In the genomic region with DNA sequence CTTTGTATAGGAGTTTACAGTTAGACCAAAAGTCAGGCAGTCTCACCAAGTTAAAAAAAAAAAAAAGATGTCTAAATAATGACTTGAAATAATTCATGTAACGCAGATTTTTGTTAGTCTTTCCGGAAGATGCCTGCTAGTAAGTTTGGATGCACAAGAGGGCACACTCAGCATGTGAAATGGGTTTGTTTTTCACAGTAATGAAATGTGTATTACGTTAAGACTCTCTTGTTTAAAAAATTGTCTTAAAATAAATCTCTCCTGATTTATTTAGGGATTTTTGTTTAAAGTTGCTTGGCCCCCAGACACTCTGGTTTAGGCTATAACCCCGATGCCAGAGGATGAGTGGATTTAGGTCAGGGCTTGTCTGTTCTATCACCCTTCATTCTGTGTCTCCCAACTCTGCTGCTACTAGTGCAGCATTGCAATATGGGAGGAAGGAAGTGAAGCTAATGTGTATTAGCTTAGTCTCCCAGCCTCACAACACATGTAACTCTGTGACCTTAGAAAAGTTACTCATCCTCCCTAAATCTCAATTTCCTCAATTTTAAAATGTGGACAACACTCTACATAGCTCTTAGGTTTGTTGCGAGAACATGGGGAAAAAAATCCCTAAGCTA, we compare ENCODE assay signal across 13 cellular contexts. TPM values are rescaled to one million over a fixed set of nuclear protein-coding genes. Genes with fewer than 3 reads are reported as not detected.
DNase-seq lines count a peak whose midpoint lies in the region; ATAC-seq and TF ChIP-seq lines count a peak whose summit lies in the region.
"Had no signal": no experiment of that assay in that cellular context is flagged by ENCODE, and none has a peak within 500 bp of the region (broad histone marks: within the 10 kb centered on the region; RNA-seq: fewer than 3 reads in every experiment).

No MANE protein-coding gene starts in this region.

- peak; percentile 79 for ATAC-seq in SK-N-SH treated with all-trans-retinoic acid at 6 μM for 48 hours
- ATAC-seq in GM21447 (IDR thresholded peaks at IDR 0.05; ENCODE audit: unreplicated experiment), result no peak
- ATAC-seq in HG03460 (IDR thresholded peaks at IDR 0.05; ENCODE audit: unreplicated experiment), result no peak
- ATAC-seq: A549 had no signal

- peak; percentile 61 for TF ChIP-seq CTCF in fibroblast of the aortic adventitia (IDR thresholded peaks at IDR 0.05; ENCODE audit: insufficient read depth, low read length)

- H3K4me3 ChIP-seq in fibroblast of the aortic adventitia (ENCODE audit: low read depth, low read length), result no peak overlapping the region
- H3K4me3 ChIP-seq: A549, thoracic aorta had no signal

- DNase-seq in NCI-H1417 (lab: John Stamatoyannopoulos, UW) (peak in 2 of 3 experiments; percentile 1 to 15), NCI-H1417 treated with DMSO at 0.1 percent for 48 hours (lab: John Stamatoyannopoulos, UW) (no peak), fibroblast of the aortic adventitia (ENCODE audit: low read depth) (peak; percentile 77), smooth muscle cell of the brain vasculature (ENCODE audit: low read depth, low spot score) (peak; percentile 10), NCI-H2107 (lab: John Stamatoyannopoulos, UW) (no peak)
- DNase-seq: activated effector memory CD4-positive, alpha-beta T cell treated with anti-CD3 and anti-CD28 coated beads, Interleukin-2, amount 50 U/mL, for 16 hours; NCI-H774; stimulated activated CD4-positive, alpha-beta T cell treated with anti-CD3 and anti-CD28 coated beads, Interleukin-2, amount 100 ng/mL, for 24 hours had no signal

TF ChIP-seq in SK-N-SH treated with all-trans-retinoic acid at 6 μM for 48 hours, 23 proteins besides CTCF, POLR2A, EP300 and RAD21:
- TF ChIP-seq, protein P1, sequence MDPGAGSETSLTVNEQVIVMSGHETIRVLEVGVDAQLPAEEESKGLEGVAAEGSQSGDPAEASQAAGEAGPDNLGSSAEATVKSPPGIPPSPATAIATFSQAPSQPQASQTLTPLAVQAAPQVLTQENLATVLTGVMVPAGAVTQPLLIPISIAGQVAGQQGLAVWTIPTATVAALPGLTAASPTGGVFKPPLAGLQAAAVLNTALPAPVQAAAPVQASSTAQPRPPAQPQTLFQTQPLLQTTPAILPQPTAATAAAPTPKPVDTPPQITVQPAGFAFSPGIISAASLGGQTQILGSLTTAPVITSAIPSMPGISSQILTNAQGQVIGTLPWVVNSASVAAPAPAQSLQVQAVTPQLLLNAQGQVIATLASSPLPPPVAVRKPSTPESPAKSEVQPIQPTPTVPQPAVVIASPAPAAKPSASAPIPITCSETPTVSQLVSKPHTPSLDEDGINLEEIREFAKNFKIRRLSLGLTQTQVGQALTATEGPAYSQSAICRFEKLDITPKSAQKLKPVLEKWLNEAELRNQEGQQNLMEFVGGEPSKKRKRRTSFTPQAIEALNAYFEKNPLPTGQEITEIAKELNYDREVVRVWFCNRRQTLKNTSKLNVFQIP (CRISPR knock-in tag; IDR thresholded peaks at IDR 0.05; ENCODE audit: borderline replicate concordance, low read depth), result no peak
- TF ChIP-seq CSDC2 (CRISPR knock-in tag; IDR thresholded peaks at IDR 0.05), result no peak
- TF ChIP-seq ZC3H10 (CRISPR knock-in tag; IDR thresholded peaks at IDR 0.05), result no peak

RNA-seq across cellular contexts. Expression of a gene that starts 25.7 kb away (rescaled TPM):
- 2.4 and 7.6 TPM in 2 replicates for total RNA-seq in fibroblast of the aortic adventitia (ENCODE audit: low replicate concordance)

Comparison
In these comparisons a context has a peak if more than half of its experiments do, and no peak if none do; other contexts are left out.
1. DNase-seq: peak in NCI-H1417 (2 of 3), fibroblast of the aortic adventitia (single experiment) and smooth muscle cell of the brain vasculature (single experiment); none in NCI-H1417 treated with DMSO at 0.1 percent for 48 hours (single experiment) and NCI-H2107 (single experiment).